15 cellular contexts compared by ENCODE assay signal in the genomic region with DNA sequence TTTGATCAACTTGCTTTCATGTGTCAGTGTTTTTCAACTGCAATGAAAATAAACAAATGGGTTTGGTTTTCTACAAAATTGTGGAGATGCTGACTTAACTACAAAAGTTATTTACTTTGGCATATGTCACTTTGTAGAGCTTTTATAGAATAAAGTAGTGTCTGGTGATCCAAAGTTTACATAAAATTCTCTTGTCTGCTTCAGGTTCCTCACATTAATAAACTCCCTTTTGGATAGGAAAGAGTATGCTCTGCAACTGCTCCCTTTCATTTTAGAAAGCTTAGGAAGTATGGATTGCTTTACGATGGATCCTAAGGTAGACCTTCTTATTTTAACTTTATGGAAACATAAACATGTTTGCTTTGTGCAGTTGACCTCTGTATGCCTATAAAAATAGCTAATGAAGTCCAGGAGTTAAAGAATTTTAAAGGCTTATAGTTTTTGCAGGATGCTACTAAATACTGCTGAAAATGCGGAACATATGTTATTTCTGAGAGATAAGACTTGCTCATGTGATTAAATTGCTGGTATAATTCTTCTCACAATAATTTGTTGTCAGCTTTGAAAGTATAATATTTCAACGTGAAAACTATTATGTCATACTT.
DNase-seq lines count a peak whose midpoint lies in the region; ATAC-seq and TF ChIP-seq lines count a peak whose summit lies in the region.
"Had no signal": no experiment of that assay in that cellular context is flagged by ENCODE, and none has a peak within 500 bp of the region (broad histone marks: within the 10 kb centered on the region; RNA-seq: fewer than 3 reads in every experiment).

No MANE protein-coding gene starts in this region.

- BruUV-seq in MCF 10A (replicated peaks; lab: Mats Ljungman, UMichigan) (no TSS peak), mammary epithelial cell (replicated peaks; lab: Mats Ljungman, UMichigan) (no TSS peak)

- H3K36me3 ChIP-seq in mammary epithelial cell (ENCODE audit: insufficient read depth, low read length) (no peaks in the 10 kb centered on the region), mesenchymal stem cell (ENCODE audit: control insufficient read depth in 1 of 2, insufficient read depth in 2 of 2, low read depth in 1 of 2, low read length in 2 of 2) (no peaks in the 10 kb centered on the region)
- H3K36me3 ChIP-seq: BLaER1 had no signal

- H3K79me2 ChIP-seq in mammary epithelial cell (ENCODE audit: insufficient read depth, low read length): no peaks in the 10 kb centered on the region

- no peak; the same call in 2 of the 3 replicates for ATAC-seq in SK-N-SH treated with all-trans-retinoic acid at 6 μM for 48 hours
- ATAC-seq in HG02610 (IDR thresholded peaks at IDR 0.05; ENCODE audit: unreplicated experiment): no peak
- ATAC-seq in omental fat pad (ENCODE audit: low FRiP score): no peak
- ATAC-seq in HG03280 (IDR thresholded peaks at IDR 0.05; ENCODE audit: unreplicated experiment): no peak

- H2AFZ ChIP-seq in mammary epithelial cell (ENCODE audit: low read depth, low read length) (no peak overlapping the region), mesenchymal stem cell (ENCODE audit: low read depth, low read length) (no peak overlapping the region)

- H3K4me2 ChIP-seq in mammary epithelial cell (ENCODE audit: insufficient read depth, low read depth, low read length) (no peak overlapping the region), mesenchymal stem cell (ENCODE audit: low read length, poor library complexity, severe bottlenecking) (no peak overlapping the region)
- H3K4me2 ChIP-seq: BLaER1 had no signal

- H3K27me3 ChIP-seq in mammary epithelial cell (ENCODE audit: insufficient read depth, low read length) (peaks cover 2% of the 10 kb centered on the region), mesenchymal stem cell (ENCODE audit: control insufficient read depth in 1 of 2, insufficient read depth in 1 of 2, low read length in 2 of 2) (no peaks in the 10 kb centered on the region)
- H3K27me3 ChIP-seq: BLaER1 had no signal

- H3K4me3 Mint-ChIP-seq in MCF 10A (ENCODE audit: unreplicated experiment): no peak overlapping the region
- H3K4me3 Mint-ChIP-seq: CD4-positive, alpha-beta memory T cell; H9 had no signal

- CTCF ChIA-PET in MCF 10A (lab: Yijun Ruan, JAX): no interaction called here
- CTCF ChIA-PET in mammary epithelial cell (lab: Charles Lee; ENCODE audit: low non-redundant PET): no interaction called here

- dilution Hi-C loops in mammary epithelial cell (cut with HindIII; ENCODE audit: low sequenced_read_pairs): no loop called here

- no peaks in the 10 kb centered on the region for H3K79me1 ChIP-seq in mesenchymal stem cell (replicated peaks; ENCODE audit: low read length, poor library complexity, severe bottlenecking)

- H3K9ac ChIP-seq in mammary epithelial cell (ENCODE audit: insufficient read depth, low read length) (no peak overlapping the region), mesenchymal stem cell (ENCODE audit: low read length) (no peak overlapping the region)
- H3K9ac ChIP-seq: BLaER1 had no signal

- intact Hi-C loops in MCF 10A (cut with micrococcal nuclease): no loop called here
- intact Hi-C loops in mammary epithelial cell (cut with micrococcal nuclease): no loop called here

- no peaks in the 10 kb centered on the region for H3K9me3 Mint-ChIP-seq in MCF 10A (ENCODE audit: unreplicated experiment)

- no peak overlapping the region for H2BK120ac ChIP-seq in mesenchymal stem cell (ENCODE audit: low read depth, low read length)

- peaks cover 11% of the 10 kb centered on the region for H3K4me1 Mint-ChIP-seq in MCF 10A (ENCODE audit: insufficient read depth, unreplicated experiment)
- H3K4me1 Mint-ChIP-seq: CD4-positive, alpha-beta memory T cell had no signal

- no peaks in the 10 kb centered on the region for H3K36me3 Mint-ChIP-seq in MCF 10A (ENCODE audit: insufficient read depth, unreplicated experiment)
- H3K36me3 Mint-ChIP-seq: CD4-positive, alpha-beta memory T cell had no signal

- H3K4me3 ChIP-seq in mammary epithelial cell (replicated peaks in 1 of 3; ENCODE audit: insufficient read depth in 1 of 3, low read depth in 2 of 3, low read length in 3 of 3) (no peak overlapping the region), mesenchymal stem cell (ENCODE audit: insufficient read depth in 1 of 2, low read depth in 1 of 2, low read length in 2 of 2) (no peak overlapping the region)
- H3K4me3 ChIP-seq: BLaER1 had no signal

- no peak overlapping the region for H2AK5ac ChIP-seq in mesenchymal stem cell (ENCODE audit: low read length, severe bottlenecking)

- H3K4me1 ChIP-seq in mammary epithelial cell (ENCODE audit: insufficient read depth, low read length) (no peaks in the 10 kb centered on the region), mesenchymal stem cell (ENCODE audit: control insufficient read depth, insufficient read depth, low read depth, low read length) (no peaks in the 10 kb centered on the region)
- H3K4me1 ChIP-seq: BLaER1 had no signal

- WGBS in mammary epithelial cell (ENCODE audit: low coverage, missing lambda C conversion rate): 79% methylated on average over 3 of the region's 3 CpGs
- WGBS in mesenchymal stem cell: 60% methylated on average over 2 of the region's 3 CpGs

- H2BK15ac ChIP-seq in mesenchymal stem cell (ENCODE audit: low read depth, poor library complexity, severe bottlenecking): no peak overlapping the region

- no peak overlapping the region for H3K14ac ChIP-seq in mesenchymal stem cell (ENCODE audit: low read length in 2 of 2)

- peak; percentile 14 for DNase-seq in MCF 10A (ENCODE audit: unreplicated experiment)
- no peak for DNase-seq in mammary epithelial cell
- peak; percentile 7 for DNase-seq in mesenchymal stem cell
- DNase-seq in hippocampal formation (lab: John Stamatoyannopoulos, UW): no peak
- DNase-seq in omental fat pad (ENCODE audit: low spot score): no peak
- DNase-seq: CD4-positive, alpha-beta memory T cell; DMS53; H9; NCI-H1105; NCI-H2107; NCI-H226 had no signal

- H3K27ac ChIP-seq in mammary epithelial cell (ENCODE audit: insufficient read depth, low read depth, low read length): no peak overlapping the region
- no peak overlapping the region for H3K27ac ChIP-seq in mesenchymal stem cell (ENCODE audit: low read length, poor library complexity, severe bottlenecking)
- H3K27ac ChIP-seq: BLaER1 had no signal

- no peak overlapping the region for H2BK12ac ChIP-seq in mesenchymal stem cell (ENCODE audit: low read length in 2 of 2)

- no peak overlapping the region for H3K23ac ChIP-seq in mesenchymal stem cell (ENCODE audit: low read length in 2 of 2)

- H3K9me3 ChIP-seq in mammary epithelial cell (replicated peaks; ENCODE audit: insufficient read depth, low read length) (no peaks in the 10 kb centered on the region), mesenchymal stem cell (ENCODE audit: control insufficient read depth, low read length) (no peaks in the 10 kb centered on the region)

- POLR2A ChIA-PET in MCF 10A (lab: Yijun Ruan, JAX): interaction anchor here (0.5 to 0.6 kb wide), 2 partner anchors 15 to 843 kb away, joined by 3 read pairs; no protein-coding TSS in a partner anchor

- no peak overlapping the region for H3K18ac ChIP-seq in mesenchymal stem cell (ENCODE audit: low read depth in 1 of 2, low read length in 2 of 2)

- no peak for TF ChIP-seq CTCF in MCF 10A (IDR thresholded peaks at IDR 0.05; ENCODE audit: unreplicated experiment)
- TF ChIP-seq CTCF in mammary epithelial cell (conservative IDR thresholded peaks at IDR 0.05 in 1 of 2, IDR thresholded peaks at IDR 0.05 in 1 of 2; ENCODE audit: extremely low read depth in 1 of 2, insufficient read depth in 1 of 2, low read depth in 1 of 2, low read length in 2 of 2): no peak
- no peak for TF ChIP-seq CTCF in omental fat pad (IDR thresholded peaks at IDR 0.05)

- H2BK5ac ChIP-seq in mesenchymal stem cell (ENCODE audit: low read depth, low read length, poor library complexity, severe bottlenecking): no peak overlapping the region

- H4K91ac ChIP-seq in mesenchymal stem cell (ENCODE audit: low read length): no peak overlapping the region

- no peaks in the 10 kb centered on the region for H3K27me3 Mint-ChIP-seq in MCF 10A (ENCODE audit: insufficient read depth, unreplicated experiment)
- H3K27me3 Mint-ChIP-seq: CD4-positive, alpha-beta memory T cell had no signal

- no peaks in the 10 kb centered on the region for H4K20me1 ChIP-seq in mammary epithelial cell (ENCODE audit: insufficient read depth, low read length)
- H4K20me1 ChIP-seq: BLaER1 had no signal

- no peak overlapping the region for H4K8ac ChIP-seq in mesenchymal stem cell (ENCODE audit: low read length)

- in situ Hi-C loops in mammary epithelial cell (cut with MboI; ENCODE audit: low sequenced_read_pairs in 2 of 2): no loop called here

- H3K27ac Mint-ChIP-seq in MCF 10A (ENCODE audit: low read depth, unreplicated experiment): no peak overlapping the region
- H3K27ac Mint-ChIP-seq: CD4-positive, alpha-beta memory T cell; H9 had no signal

- no peak overlapping the region for H3K4ac ChIP-seq in mesenchymal stem cell (ENCODE audit: low read depth in 1 of 2, low read length in 2 of 2)

TF ChIP-seq in SK-N-SH treated with all-trans-retinoic acid at 6 μM for 48 hours, 23 proteins besides CTCF, POLR2A, EP300 and RAD21 (continues in another document):
- TF ChIP-seq ISL1 (CRISPR knock-in tag; IDR thresholded peaks at IDR 0.05) (0 out of 2 replicates have a peak, but pooled peaks have one; percentile 9), ZNF565 (CRISPR knock-in tag; conservative IDR thresholded peaks at IDR 0.05; ENCODE audit: low read depth) (no peak), TCF4 (CRISPR knock-in tag; IDR thresholded peaks at IDR 0.05; ENCODE audit: borderline replicate concordance) (peak; percentile 76)
- TF ChIP-seq, protein P1, sequence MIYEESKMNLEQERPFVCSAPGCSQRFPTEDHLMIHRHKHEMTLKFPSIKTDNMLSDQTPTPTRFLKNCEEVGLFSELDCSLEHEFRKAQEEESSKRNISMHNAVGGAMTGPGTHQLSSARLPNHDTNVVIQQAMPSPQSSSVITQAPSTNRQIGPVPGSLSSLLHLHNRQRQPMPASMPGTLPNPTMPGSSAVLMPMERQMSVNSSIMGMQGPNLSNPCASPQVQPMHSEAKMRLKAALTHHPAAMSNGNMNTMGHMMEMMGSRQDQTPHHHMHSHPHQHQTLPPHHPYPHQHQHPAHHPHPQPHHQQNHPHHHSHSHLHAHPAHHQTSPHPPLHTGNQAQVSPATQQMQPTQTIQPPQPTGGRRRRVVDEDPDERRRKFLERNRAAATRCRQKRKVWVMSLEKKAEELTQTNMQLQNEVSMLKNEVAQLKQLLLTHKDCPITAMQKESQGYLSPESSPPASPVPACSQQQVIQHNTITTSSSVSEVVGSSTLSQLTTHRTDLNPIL (CRISPR knock-in tag; IDR thresholded peaks at IDR 0.05; ENCODE audit: low read depth): no peak

Comparison
In these comparisons a context has a peak if more than half of its experiments do, and no peak if none do; other contexts are left out.
1. DNase-seq: peak in MCF 10A (single experiment) and mesenchymal stem cell (single experiment); none in mammary epithelial cell (single experiment), hippocampal formation (0 of 2) and omental fat pad (single experiment).